24 cellular contexts compared by ENCODE assay signal in the genomic region with DNA sequence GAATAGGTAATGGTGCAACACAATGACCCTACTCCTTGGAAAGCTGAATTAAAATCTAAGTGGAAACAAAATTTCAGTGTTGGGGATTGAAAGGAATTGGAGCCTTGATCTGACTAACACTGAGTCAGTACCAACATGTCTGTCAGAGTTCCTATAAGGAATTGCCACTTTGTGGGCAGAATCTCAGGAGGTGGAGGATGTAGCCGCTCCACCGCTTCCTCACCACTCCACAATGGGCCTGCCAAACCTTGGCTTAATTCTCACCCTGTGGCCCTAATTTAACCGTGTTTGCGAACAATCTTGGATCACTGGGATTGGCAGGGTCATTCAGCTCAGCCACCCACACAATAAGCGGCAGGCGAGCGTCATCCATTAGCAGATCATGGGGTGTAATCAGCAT. TPM values are rescaled to one million over a fixed set of nuclear protein-coding genes. Genes with fewer than 3 reads are reported as not detected.
DNase-seq lines count a peak whose midpoint lies in the region; ATAC-seq, FAIRE-seq and TF ChIP-seq lines count a peak whose summit lies in the region.
"Had no signal": no experiment of that assay in that cellular context is flagged by ENCODE, and none has a peak within 500 bp of the region (broad histone marks: within the 10 kb centered on the region; RNA-seq: fewer than 3 reads in every experiment).

No MANE protein-coding gene starts in this region.

- no peak for TF ChIP-seq CTCF in fibroblast of mammary gland (conservative IDR thresholded peaks at IDR 0.05; ENCODE audit: control insufficient read depth, insufficient read depth, low read depth, low read length)

- 74 to 85% methylated on average over 7 of the region's 7 CpGs for WGBS in aorta, 2 donors

- H3K4me2 ChIP-seq in skeletal muscle satellite cell (ENCODE audit: low read length), result peak overlapping the region; percentile 33
- H3K4me2 ChIP-seq: KMS-11 had no signal

- H3K9me3 ChIP-seq in skeletal muscle satellite cell (replicated peaks; ENCODE audit: low read length), result no peaks in the 10 kb centered on the region
- no peaks in the 10 kb centered on the region for H3K9me3 ChIP-seq in aorta (ENCODE audit: control insufficient read depth, low read length)
- H3K9me3 ChIP-seq: body of pancreas, esophagus squamous epithelium, lower lobe of right lung, stomach had no signal

- H3K9ac ChIP-seq in skeletal muscle satellite cell (ENCODE audit: low read depth, low read length), result no peak overlapping the region
- H3K9ac ChIP-seq: KMS-11 had no signal

- peak; percentile 48 for ATAC-seq in SK-N-SH treated with all-trans-retinoic acid at 6 μM for 48 hours
- ATAC-seq in aorta (ENCODE audit: low FRiP score), result no peak
- ATAC-seq: body of pancreas; effector memory CD8-positive, alpha-beta T cell; lower lobe of right lung had no signal

- no peak for FAIRE-seq in urothelium cell line (lab: Jason Lieb, UNC)

- intact Hi-C loops in aorta (cut with DNase I), result no loop called here

- H3K27ac ChIP-seq in aorta (ENCODE audit: low read depth in 1 of 2, low read length in 2 of 2), result no peak overlapping the region
- H3K27ac ChIP-seq: body of pancreas, esophagus squamous epithelium, KMS-11, lower lobe of right lung, RWPE1, stomach, WERI-Rb-1 had no signal

- H3K27me3 ChIP-seq in skeletal muscle satellite cell (ENCODE audit: control insufficient read depth, insufficient read depth, low read length) (no peaks in the 10 kb centered on the region), aorta (ENCODE audit: control insufficient read depth in 1 of 2, insufficient read depth in 2 of 2, low read length in 1 of 2) (no peaks in the 10 kb centered on the region)
- H3K27me3 ChIP-seq: body of pancreas had no signal

- H3K4me1 ChIP-seq in skeletal muscle satellite cell (ENCODE audit: control insufficient read depth, insufficient read depth, low read length), result peaks cover 21% of the 10 kb centered on the region
- no peaks in the 10 kb centered on the region for H3K4me1 ChIP-seq in aorta (ENCODE audit: control insufficient read depth in 1 of 2, insufficient read depth in 2 of 2, low read length in 2 of 2)
- H3K4me1 ChIP-seq: body of pancreas, lower lobe of right lung had no signal

- H3K36me3 ChIP-seq in skeletal muscle satellite cell (ENCODE audit: insufficient read depth, low read length) (no peaks in the 10 kb centered on the region), aorta (ENCODE audit: control insufficient read depth in 1 of 2, insufficient read depth in 2 of 2, low read length in 1 of 2) (no peaks in the 10 kb centered on the region)
- H3K36me3 ChIP-seq: esophagus squamous epithelium, lower lobe of right lung, stomach, WERI-Rb-1 had no signal

- H3K4me3 ChIP-seq in fibroblast of mammary gland (ENCODE audit: control insufficient read depth, low read depth, low read length) (peak overlapping the region; percentile 9), skeletal muscle satellite cell (ENCODE audit: low read length) (no peak overlapping the region), aorta (ENCODE audit: low read length in 2 of 2) (no peak overlapping the region)
- H3K4me3 ChIP-seq: body of pancreas, esophagus squamous epithelium, lower lobe of right lung, stomach had no signal

- peak; percentile 87 for DNase-seq in HT1080 (ENCODE audit: low read depth)
- peak; percentile 79 for DNase-seq in fibroblast of mammary gland (ENCODE audit: low read depth)
- no peak for DNase-seq in activated CD4-positive, alpha-beta T cell treated with anti-CD3 and anti-CD28 coated beads, Interleukin-2, amount 50 U/mL, for 4 hours
- DNase-seq in NCI-H1048 (lab: John Stamatoyannopoulos, UW), result no peak
- DNase-seq in aorta, result no peak
- no peak for DNase-seq in urothelium cell line (ENCODE audit: low spot score)
- DNase-seq: activated CD4-positive, alpha-beta T cell treated with anti-CD3 and anti-CD28 coated beads, Interleukin-2, amount 10 ng/mL, durations not matched to agents 7 days and 5 days; body of pancreas; CD4-positive, alpha-beta memory T cell; DMS 273 treated with DMSO at 0.1 percent for 48 hours; effector memory CD8-positive, alpha-beta T cell; esophagus squamous epithelium; GDM1; glutamatergic neuron; lower lobe of right lung; NCI-H1694; NCI-H524 treated with DMSO at 0.1 percent for 48 hours; stimulated activated CD8-positive, alpha-beta memory T cell treated with anti-CD3 and anti-CD28 coated beads, Interleukin-4, amount 100 ng/mL, for 48 hours; stomach; WERI-Rb-1 had no signal

TF ChIP-seq in SK-N-SH treated with all-trans-retinoic acid at 6 μM for 48 hours, 23 proteins besides CTCF, POLR2A, EP300 and RAD21:
- TF ChIP-seq, protein P1, sequence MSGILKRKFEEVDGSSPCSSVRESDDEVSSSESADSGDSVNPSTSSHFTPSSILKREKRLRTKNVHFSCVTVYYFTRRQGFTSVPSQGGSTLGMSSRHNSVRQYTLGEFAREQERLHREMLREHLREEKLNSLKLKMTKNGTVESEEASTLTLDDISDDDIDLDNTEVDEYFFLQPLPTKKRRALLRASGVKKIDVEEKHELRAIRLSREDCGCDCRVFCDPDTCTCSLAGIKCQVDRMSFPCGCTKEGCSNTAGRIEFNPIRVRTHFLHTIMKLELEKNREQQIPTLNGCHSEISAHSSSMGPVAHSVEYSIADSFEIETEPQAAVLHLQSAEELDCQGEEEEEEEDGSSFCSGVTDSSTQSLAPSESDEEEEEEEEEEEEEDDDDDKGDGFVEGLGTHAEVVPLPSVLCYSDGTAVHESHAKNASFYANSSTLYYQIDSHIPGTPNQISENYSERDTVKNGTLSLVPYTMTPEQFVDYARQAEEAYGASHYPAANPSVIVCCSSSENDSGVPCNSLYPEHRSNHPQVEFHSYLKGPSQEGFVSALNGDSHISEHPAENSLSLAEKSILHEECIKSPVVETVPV (CRISPR knock-in tag; IDR thresholded peaks at IDR 0.05), result no peak
- TF ChIP-seq TOX (CRISPR knock-in tag; IDR thresholded peaks at IDR 0.05; ENCODE audit: borderline replicate concordance) (no peak), ZC3H10 (CRISPR knock-in tag; IDR thresholded peaks at IDR 0.05) (no peak), ISL1 (CRISPR knock-in tag; IDR thresholded peaks at IDR 0.05) (no peak)
- TF ChIP-seq, protein P2, sequence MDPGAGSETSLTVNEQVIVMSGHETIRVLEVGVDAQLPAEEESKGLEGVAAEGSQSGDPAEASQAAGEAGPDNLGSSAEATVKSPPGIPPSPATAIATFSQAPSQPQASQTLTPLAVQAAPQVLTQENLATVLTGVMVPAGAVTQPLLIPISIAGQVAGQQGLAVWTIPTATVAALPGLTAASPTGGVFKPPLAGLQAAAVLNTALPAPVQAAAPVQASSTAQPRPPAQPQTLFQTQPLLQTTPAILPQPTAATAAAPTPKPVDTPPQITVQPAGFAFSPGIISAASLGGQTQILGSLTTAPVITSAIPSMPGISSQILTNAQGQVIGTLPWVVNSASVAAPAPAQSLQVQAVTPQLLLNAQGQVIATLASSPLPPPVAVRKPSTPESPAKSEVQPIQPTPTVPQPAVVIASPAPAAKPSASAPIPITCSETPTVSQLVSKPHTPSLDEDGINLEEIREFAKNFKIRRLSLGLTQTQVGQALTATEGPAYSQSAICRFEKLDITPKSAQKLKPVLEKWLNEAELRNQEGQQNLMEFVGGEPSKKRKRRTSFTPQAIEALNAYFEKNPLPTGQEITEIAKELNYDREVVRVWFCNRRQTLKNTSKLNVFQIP (CRISPR knock-in tag; IDR thresholded peaks at IDR 0.05; ENCODE audit: borderline replicate concordance, low read depth), result no peak

RNA-seq across cellular contexts. Expression of a gene that starts 6.1 kb away (rescaled TPM):
- total RNA-seq in HT1080 (2014; rRNA removed; shearing (Covaris generic)), result 151 and 170 TPM in 2 replicates
- polyA plus RNA-seq in HT1080 (2015; cell fraction: cytosol; rRNA removed), result 205 and 225 TPM in 2 replicates
- 265 and 292 TPM in 2 replicates for polyA plus RNA-seq in HT1080 (2015; cell fraction: nucleus; rRNA removed)
- total RNA-seq in skeletal muscle satellite cell (2012; rRNA removed), result 222 and 270 TPM in 2 replicates
- total RNA-seq in aorta, result 100 to 1,000 TPM in 1 of 2 donors, 10 to 100 TPM in 1; 74.8 to 110 TPM
- 10 to 100 TPM; 14.1 to 39.8 TPM for polyA plus RNA-seq in aorta
- total RNA-seq: CD4-positive, alpha-beta memory T cell had no signal

Comparison
In these comparisons a context has a peak if more than half of its experiments do, and no peak if none do; other contexts are left out.
1. DNase-seq: peak in HT1080 (single experiment) and fibroblast of mammary gland (single experiment); none in activated CD4-positive, alpha-beta T cell treated with anti-CD3 and anti-CD28 coated beads, Interleukin-2, amount 50 U/mL, for 4 hours (0 of 2), NCI-H1048 (single experiment), aorta (0 of 2) and urothelium cell line (single experiment).